Comparison of ENCODE assay signal across 11 cellular contexts in the genomic region with DNA sequence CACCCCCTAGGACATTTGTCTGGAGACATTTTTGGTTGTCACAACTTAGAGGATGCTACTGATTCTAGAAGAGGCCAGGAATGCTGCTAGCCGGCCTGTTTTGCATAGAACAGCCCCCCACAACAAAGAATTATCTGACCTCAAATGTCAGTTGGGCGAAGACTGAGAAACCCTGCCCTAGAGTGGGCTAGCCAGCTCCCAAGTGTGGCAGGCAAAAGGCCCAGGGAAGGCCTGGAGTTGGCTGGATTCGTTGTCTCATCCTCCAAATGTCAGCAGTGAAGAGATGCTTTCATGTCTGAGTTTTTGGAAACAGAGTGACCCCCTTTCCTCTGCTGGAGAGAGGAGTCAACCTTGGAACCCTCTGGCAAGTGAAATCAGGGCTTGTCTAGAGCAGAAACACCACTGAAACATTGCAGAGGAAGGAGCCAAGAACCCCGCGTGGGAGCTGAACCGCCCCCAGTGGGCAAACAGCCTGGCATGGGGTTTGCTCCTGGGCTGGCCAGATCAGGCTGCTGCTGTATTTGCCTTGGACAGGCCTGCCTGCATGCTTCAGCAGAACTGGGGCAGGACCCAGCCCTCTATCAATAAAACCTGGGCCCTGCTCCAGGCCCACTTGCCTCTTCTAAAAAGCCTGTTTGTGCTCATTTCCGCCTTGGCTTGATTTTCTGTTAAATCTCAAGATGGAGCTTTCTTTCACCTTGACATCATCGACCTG. TPM values are rescaled to one million over a fixed set of nuclear protein-coding genes. Genes with fewer than 3 reads are reported as not detected.
DNase-seq lines count a peak whose midpoint lies in the region; ATAC-seq and TF ChIP-seq lines count a peak whose summit lies in the region.
"Had no signal": no experiment of that assay in that cellular context is flagged by ENCODE, and none has a peak within 500 bp of the region (broad histone marks: within the 10 kb centered on the region; RNA-seq: fewer than 3 reads in every experiment).

No MANE protein-coding gene starts in this region.

- no peaks in the 10 kb centered on the region for H3K36me3 Mint-ChIP-seq in activated naive CD8-positive, alpha-beta T cell treated with anti-CD3 and anti-CD28 coated beads, Interleukin-2, amount 10 ng/mL, durations not matched to agents 7 days and 5 days
- no peaks in the 10 kb centered on the region for H3K36me3 Mint-ChIP-seq in activated naive CD8-positive, alpha-beta T cell treated with anti-CD3 and anti-CD28 coated beads for 36 hours

- H3K27me3 ChIP-seq in mucosa of rectum (ENCODE audit: control insufficient read depth in 2 of 2, insufficient read depth in 2 of 2, low read length in 2 of 2): no peaks in the 10 kb centered on the region

- peaks cover 12% of the 10 kb centered on the region for H3K4me1 Mint-ChIP-seq in activated naive CD8-positive, alpha-beta T cell treated with anti-CD3 and anti-CD28 coated beads, Interleukin-2, amount 10 ng/mL, durations not matched to agents 7 days and 5 days
- peaks cover 12% of the 10 kb centered on the region for H3K4me1 Mint-ChIP-seq in activated naive CD8-positive, alpha-beta T cell treated with anti-CD3 and anti-CD28 coated beads for 36 hours

- no peak for ATAC-seq in activated naive CD8-positive, alpha-beta T cell treated with anti-CD3 and anti-CD28 coated beads, Interleukin-2, amount 10 ng/mL, durations not matched to agents 7 days and 5 days (ENCODE audit: low read depth)

- no peak for TF ChIP-seq CTCF in lower leg skin (IDR thresholded peaks at IDR 0.05)

- H3K9me3 Mint-ChIP-seq in activated naive CD8-positive, alpha-beta T cell treated with anti-CD3 and anti-CD28 coated beads, Interleukin-2, amount 10 ng/mL, durations not matched to agents 7 days and 5 days: no peaks in the 10 kb centered on the region
- no peaks in the 10 kb centered on the region for H3K9me3 Mint-ChIP-seq in activated naive CD8-positive, alpha-beta T cell treated with anti-CD3 and anti-CD28 coated beads for 36 hours
- H3K9me3 Mint-ChIP-seq: endodermal cell had no signal

- H3K36me3 ChIP-seq in mucosa of rectum (ENCODE audit: control insufficient read depth in 2 of 2, insufficient read depth in 2 of 2, low read length in 2 of 2): no peaks in the 10 kb centered on the region

- H3K4me3 ChIP-seq in mucosa of rectum (ENCODE audit: low read length in 2 of 2) (no peak overlapping the region), lower leg skin (ENCODE audit: low read depth, poor library complexity, severe bottlenecking) (no peak overlapping the region)

- no peak for TF ChIP-seq POLR2A in lower leg skin (IDR thresholded peaks at IDR 0.05)

- no peaks in the 10 kb centered on the region for H3K27me3 Mint-ChIP-seq in activated naive CD8-positive, alpha-beta T cell treated with anti-CD3 and anti-CD28 coated beads, Interleukin-2, amount 10 ng/mL, durations not matched to agents 7 days and 5 days
- no peaks in the 10 kb centered on the region for H3K27me3 Mint-ChIP-seq in activated naive CD8-positive, alpha-beta T cell treated with anti-CD3 and anti-CD28 coated beads for 36 hours

- H3K9ac ChIP-seq in mucosa of rectum (ENCODE audit: low read depth in 1 of 2, low read length in 2 of 2): peak overlapping the region; percentile 5 to 38
- H3K9ac ChIP-seq: parathyroid adenoma had no signal

- peaks cover 8 to 11% of the 10 kb centered on the region in 2 donors for H3K4me1 ChIP-seq in mucosa of rectum (ENCODE audit: control insufficient read depth in 2 of 2, insufficient read depth in 2 of 2, low read length in 2 of 2)
- H3K4me1 ChIP-seq: parathyroid adenoma had no signal

- DNase-seq in activated naive CD8-positive, alpha-beta T cell treated with anti-CD3 and anti-CD28 coated beads, Interleukin-2, amount 10 ng/mL, durations not matched to agents 7 days and 5 days: peak; percentile 11
- DNase-seq in activated naive CD8-positive, alpha-beta T cell treated with anti-CD3 and anti-CD28 coated beads for 36 hours: no peak
- DNase-seq in ureter (ENCODE audit: low spot score) (peak; percentile 84), HT-29 (ENCODE audit: low spot score) (no peak), lower leg skin (ENCODE audit: low spot score in 2 of 2) (no peak), germinal center (ENCODE audit: low spot score) (no peak)
- DNase-seq: activated gamma-delta T cell treated with Interleukin-2 at 50 U/mL for 16 hours, endodermal cell had no signal

- H3K4me3 Mint-ChIP-seq in activated naive CD8-positive, alpha-beta T cell treated with anti-CD3 and anti-CD28 coated beads, Interleukin-2, amount 10 ng/mL, durations not matched to agents 7 days and 5 days: no peak overlapping the region
- H3K4me3 Mint-ChIP-seq in activated naive CD8-positive, alpha-beta T cell treated with anti-CD3 and anti-CD28 coated beads for 36 hours: no peak overlapping the region
- H3K4me3 Mint-ChIP-seq: endodermal cell had no signal

- POLR2A ChIA-PET in activated naive CD8-positive, alpha-beta T cell treated with anti-CD3 and anti-CD28 coated beads, Interleukin-2, amount 10 ng/mL, durations not matched to agents 7 days and 5 days (lab: Charles Lee): no interaction called here

- intact Hi-C loops in lower leg skin (cut with DNase I; ENCODE audit: low total_unique reads): no loop called here

- H3K9me3 ChIP-seq in mucosa of rectum (ENCODE audit: control insufficient read depth in 2 of 2, low read length in 2 of 2): no peaks in the 10 kb centered on the region

- no peak overlapping the region for H3K27ac Mint-ChIP-seq in activated naive CD8-positive, alpha-beta T cell treated with anti-CD3 and anti-CD28 coated beads, Interleukin-2, amount 10 ng/mL, durations not matched to agents 7 days and 5 days
- no peak overlapping the region for H3K27ac Mint-ChIP-seq in activated naive CD8-positive, alpha-beta T cell treated with anti-CD3 and anti-CD28 coated beads for 36 hours
- H3K27ac Mint-ChIP-seq: endodermal cell had no signal

- 30 to 40% methylated on average over 8 of the region's 8 CpGs for WGBS in lower leg skin, 2 donors

- peak overlapping the region; percentile 32 for H3K27ac ChIP-seq in cingulate gyrus (ENCODE audit: low read depth, low read length)
- H3K27ac ChIP-seq in mucosa of rectum (ENCODE audit: low read depth in 2 of 2, low read length in 2 of 2): peak overlapping the region; percentile 61 to 65
- H3K27ac ChIP-seq: parathyroid adenoma had no signal

RNA-seq across cellular contexts. Expression of gene RASSF5, which starts 32.9 kb away (rescaled TPM):
- total RNA-seq in activated naive CD8-positive, alpha-beta T cell treated with anti-CD3 and anti-CD28 coated beads, Interleukin-2, amount 10 ng/mL, durations not matched to agents 7 days and 5 days: 100 to 1,000 TPM; 211 TPM
- total RNA-seq in activated naive CD8-positive, alpha-beta T cell treated with anti-CD3 and anti-CD28 coated beads for 36 hours: 100 to 1,000 TPM; 223 to 226 TPM
- total RNA-seq in ureter (35.5 TPM), lower leg skin (100 to 1,000 TPM in 1 of 4 donors, 10 to 100 TPM in 3; 81.3 to 102 (median 86.1) TPM)
- total RNA-seq in HT-29 (2014; rRNA removed; shearing (Covaris generic)): 7.9 and 8.8 TPM in 2 replicates

Comparison
In these comparisons a context has a peak if more than half of its experiments do, and no peak if none do; other contexts are left out.
1. DNase-seq: peak in activated naive CD8-positive, alpha-beta T cell treated with anti-CD3 and anti-CD28 coated beads, Interleukin-2, amount 10 ng/mL, durations not matched to agents 7 days and 5 days (single experiment) and ureter (single experiment); none in activated naive CD8-positive, alpha-beta T cell treated with anti-CD3 and anti-CD28 coated beads for 36 hours (single experiment), HT-29 (single experiment), lower leg skin (0 of 2) and germinal center (single experiment).